24 cellular contexts compared by ENCODE assay signal in the genomic region with DNA sequence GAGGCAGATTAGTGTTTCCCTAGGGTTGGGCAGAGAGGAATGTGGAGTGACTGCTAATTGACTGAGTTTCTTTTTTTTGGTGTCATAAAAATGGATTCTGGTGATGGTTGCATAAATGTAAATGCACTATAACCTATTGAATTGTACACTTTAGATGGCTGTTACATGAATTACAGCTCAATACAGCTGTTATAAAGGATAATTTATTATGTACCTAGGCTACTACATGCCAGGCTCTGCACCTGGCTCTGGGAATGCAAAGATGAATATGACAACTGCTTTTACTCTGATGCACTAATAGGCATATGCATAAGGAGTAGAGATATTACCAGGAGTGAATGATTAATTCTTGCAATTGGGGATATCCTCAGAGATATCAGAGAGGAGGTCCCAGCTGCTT.
"Had no signal": no experiment of that assay in that cellular context is flagged by ENCODE, and none has a peak within 500 bp of the region (broad histone marks: within the 10 kb centered on the region; RNA-seq: fewer than 3 reads in every experiment).

No MANE protein-coding gene starts in this region.

- H3K27ac ChIP-seq: left lung, lower lobe of right lung, parathyroid adenoma, psoas muscle, right atrium auricular region, right lobe of liver, skin epidermis, suprapubic skin, thoracic aorta, tibial artery, uterus had no signal

- H3K36me3 ChIP-seq: left lung, lower lobe of right lung, right atrium auricular region, right lobe of liver, suprapubic skin, thoracic aorta, tibial artery, uterus had no signal

- H3K27me3 ChIP-seq: left lung, right atrium auricular region, right lobe of liver, suprapubic skin, tibial artery, uterus had no signal

- H3K79me2 ChIP-seq: parathyroid adenoma had no signal

- H3K9me3 ChIP-seq: lower lobe of right lung, suprapubic skin, thoracic aorta, uterus had no signal

- DNase-seq: head of caudate nucleus; hippocampal formation; kidney glomerular epithelial cell; left cardiac atrium; left lung; lower lobe of right lung; mammary epithelial cell; mesenchymal stem cell; naive B cell; occipital lobe; psoas muscle; right lobe of liver; stimulated activated CD4-positive, alpha-beta T cell treated with anti-CD3 and anti-CD28 coated beads, Interleukin-12 subunit alpha, Interleukin-12 subunit beta, amount 100 ng/mL, for 4 hours; stimulated activated CD4-positive, alpha-beta T cell treated with anti-CD3 and anti-CD28 coated beads, Interleukin-15, amount 100 ng/mL, for 24 hours; stimulated activated CD4-positive, alpha-beta T cell treated with anti-CD3 and anti-CD28 coated beads, Interleukin-4, amount 100 ng/mL, for 24 hours; stimulated activated naive CD4-positive, alpha-beta T cell; tibial artery; uterus had no signal

- H3K9ac ChIP-seq: parathyroid adenoma had no signal

- ATAC-seq: left cardiac atrium; left lung; lower lobe of right lung; psoas muscle; right lobe of liver; stimulated activated effector memory CD8-positive, alpha-beta T cell treated with anti-CD3 and anti-CD28 coated beads, Interleukin-12 subunit alpha, Interleukin-12 subunit beta, amount 100 ng/mL, for 72 hours had no signal

- H2AFZ ChIP-seq: parathyroid adenoma had no signal

- H3K4me1 ChIP-seq: left lung, lower lobe of right lung, parathyroid adenoma, psoas muscle, right atrium auricular region, suprapubic skin, tibial artery, uterus had no signal

- H3K4me3 ChIP-seq: left lung, lower lobe of right lung, psoas muscle, right atrium auricular region, right lobe of liver, skin epidermis, suprapubic skin, thoracic aorta, tibial artery, uterus had no signal
